Comparison of ENCODE assay signal across 6 cellular contexts in genomic region chr10:16020836-16021235, GRCh38.
"Had no signal": no experiment of that assay in that cellular context is flagged by ENCODE, and none has a peak within 500 bp of the region (broad histone marks: within the 10 kb centered on the region; RNA-seq: fewer than 3 reads in every experiment).

No MANE protein-coding gene starts in this region.

- H3K27me3 Mint-ChIP-seq: IgD-negative memory B cell had no signal

- H3K4me3 ChIP-seq: K562 had no signal

- H3K27ac Mint-ChIP-seq: IgD-negative memory B cell had no signal

- DNase-seq: IMR-90, KBM-7, KG1 had no signal

- H3K27ac ChIP-seq: HL-60 had no signal
